Comparison of ENCODE assay signal across 8 cellular contexts in the genomic region with DNA sequence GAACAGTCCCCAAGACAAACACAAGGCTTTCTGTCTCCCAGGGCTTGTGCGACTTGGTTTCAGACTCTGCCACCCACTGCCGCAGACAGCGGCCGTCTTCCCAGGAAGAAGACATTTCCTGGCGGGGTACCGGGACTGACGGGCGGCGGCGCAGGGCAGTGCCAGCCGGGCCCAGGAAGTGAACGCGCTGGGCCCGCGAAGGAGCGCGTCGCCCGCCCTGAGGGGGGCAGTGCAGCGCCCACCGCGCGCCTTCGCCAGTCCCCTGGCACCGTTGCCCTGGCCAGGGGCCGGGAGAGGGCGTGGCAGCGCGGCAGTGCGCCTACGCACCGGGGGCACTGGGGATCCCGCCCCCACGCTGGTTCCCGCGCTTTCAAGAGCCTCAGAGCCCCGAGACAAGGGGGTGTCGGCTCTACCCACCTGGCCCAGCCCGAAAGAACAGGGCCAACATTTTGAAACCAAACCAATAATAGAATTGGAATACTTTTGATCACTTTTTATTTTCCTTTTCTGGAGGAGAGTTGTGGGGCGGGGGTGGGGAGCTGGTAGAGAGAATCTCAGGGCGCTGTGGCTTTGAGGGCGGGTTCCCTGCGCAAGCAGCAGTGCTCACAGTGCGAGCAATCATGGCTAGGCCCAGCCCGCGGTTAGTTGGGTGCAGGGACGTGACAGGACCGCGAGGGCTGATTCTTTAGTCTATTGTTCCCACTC. TPM values are rescaled to one million over a fixed set of nuclear protein-coding genes. Genes with fewer than 3 reads are reported as not detected.
DNase-seq lines count a peak whose midpoint lies in the region; ATAC-seq, FAIRE-seq and TF ChIP-seq lines count a peak whose summit lies in the region.

No MANE protein-coding gene starts in this region.

- H3K79me2 ChIP-seq in K562 (ENCODE audit: control insufficient read depth, insufficient read depth, low read length), result no peaks in the 10 kb centered on the region

- peaks cover 4 to 16% of the 10 kb centered on the region in 2 experiments; a peak in 2 of 5 replicates for H3K27me3 ChIP-seq in K562 (ENCODE audit: control insufficient read depth in 2 of 2, insufficient read depth in 2 of 2, low read length in 2 of 2)

- H4K20me1 ChIP-seq in K562 (replicated peaks; ENCODE audit: control insufficient read depth, insufficient read depth, low read length), result no peaks in the 10 kb centered on the region

- no TSS peak for BruUV-seq in K562 (replicated peaks; lab: Mats Ljungman, UMichigan)

- POLR2A ChIA-PET in A549 (lab: Yijun Ruan, JAX), result interaction anchor here (0.6 to 1.2 kb wide), 4 partner anchors 24 to 62 kb away, joined by 3 to 4 read pairs (median 3); a partner anchor contains a TSS
- POLR2A ChIA-PET in K562 (lab: Yijun Ruan, JAX), result interaction anchor here (0.6 to 0.8 kb wide), 3 partner anchors 31 to 242 kb away, joined by 3 to 4 read pairs (median 3); no protein-coding TSS in a partner anchor

- H3K4me1 ChIP-seq in A549 (peaks cover 10% of the 10 kb centered on the region; the same call in 2 of the 3 replicates), K562 (replicated peaks in 1 of 2; ENCODE audit: control insufficient read depth in 2 of 2, insufficient read depth in 2 of 2, low read length in 2 of 2) (peaks cover 0 to 12% of the 10 kb centered on the region in 2 experiments; a peak in 2 of 5 replicates)

- no peaks in the 10 kb centered on the region for H3K9me1 ChIP-seq in K562 (ENCODE audit: control insufficient read depth, insufficient read depth, low read length)

- intact Hi-C loops in K562 (cut with micrococcal nuclease), result no loop called here

- CTCF ChIA-PET in A549 (lab: Yijun Ruan, JAX), result interaction anchor here (0.8 to 2.6 kb wide), 20 partner anchors 10 to 148 kb away, joined by 3 to 21 read pairs (median 6); a partner anchor contains a TSS
- CTCF ChIA-PET in K562 (lab: Yijun Ruan, JAX; ENCODE audit: low intra/inter-chr PET ratio), result no interaction called here

- H3K4me3 ChIP-seq in A549 (peak overlapping the region; percentile 45), K562 (no peak overlapping the region)

- H3K27ac ChIP-seq in A549 (peak overlapping the region; percentile 78 to 94), K562 (ENCODE audit: extremely low read depth, low read depth, low read length) (no peak overlapping the region)

- TF ChIP-seq EP300 in A549 (IDR thresholded peaks at IDR 0.05) (no peak), K562 (IDR thresholded peaks at IDR 0.05; ENCODE audit: low read length) (no peak)

- in situ Hi-C loops in K562 (cut with MboI), result no loop called here

- FAIRE-seq in A549 (lab: Jason Lieb, UNC) (no peak), K562 (lab: Jason Lieb, UNC) (no peak)

- no peaks in the 10 kb centered on the region for H3K36me3 ChIP-seq in K562 (ENCODE audit: control insufficient read depth, insufficient read depth, low read length)

- TF ChIP-seq CTCF in A549 (IDR thresholded peaks at IDR 0.05), result peak; percentile 51
- TF ChIP-seq CTCF in K562 (IDR thresholded peaks at IDR 0.05 in 2 of 3, conservative IDR thresholded peaks at IDR 0.05 in 1 of 3; ENCODE audit: insufficient read depth in 2 of 3, low read depth in 1 of 3, low read length in 3 of 3), result no peak

- no peak overlapping the region for H2AFZ ChIP-seq in K562 (ENCODE audit: low read depth, low read length)

- H3K4me2 ChIP-seq in A549, result peak overlapping the region; percentile 76
- no peak overlapping the region for H3K4me2 ChIP-seq in K562 (ENCODE audit: insufficient read depth, low read length)

- ATAC-seq in A549 (peak; percentile 98 to 100), GM18867 (IDR thresholded peaks at IDR 0.05; ENCODE audit: unreplicated experiment) (peak; percentile 84), K562 (no peak)

- peak; percentile 61 to 69 for DNase-seq in A549 (ENCODE audit: low read depth in 1 of 2, low spot score in 1 of 2)
- DNase-seq in LoVo (ENCODE audit: low spot score), result peak; percentile 42
- DNase-seq in T-helper 2 cell, result peak; percentile 2 to 77 (median 41)
- DNase-seq in K562 (ENCODE audit: extremely low read depth in 1 of 4, low spot score in 3 of 4), result no peak
- peak; percentile 49 for DNase-seq in iPS-NIHi7 (ENCODE audit: extremely low spot score)
- peak; percentile 5 to 29 for DNase-seq in stimulated activated CD4-positive, alpha-beta T cell treated with anti-CD3 and anti-CD28 coated beads, Interleukin-1b, Interleukin-23, amount 100 ng/mL, for 4 hours (ENCODE audit: low read depth in 2 of 2)
- DNase-seq in SK-N-DZ (ENCODE audit: low spot score), result no peak

- WGBS in A549 (ENCODE audit: missing lambda C conversion rate), result 27% methylated on average over 16 of the region's 49 CpGs
- 27% methylated on average over 22 of the region's 49 CpGs for WGBS in K562 (ENCODE audit: insufficient coverage, low coverage, missing lambda C conversion rate)

- 0 out of 5 replicates have a peak, but pooled peaks of 1 of the 2 experiments have one; percentile 37 for TF ChIP-seq RAD21 in A549 (conservative IDR thresholded peaks at IDR 0.05 in 1 of 2, IDR thresholded peaks at IDR 0.05 in 1 of 2)
- TF ChIP-seq RAD21 in K562 (CRISPR knock-in tag; conservative IDR thresholded peaks at IDR 0.05 in 1 of 2, IDR thresholded peaks at IDR 0.05 in 1 of 2), result no peak

- H3K9me3 ChIP-seq in A549 (no peaks in the 10 kb centered on the region), K562 (replicated peaks; ENCODE audit: control insufficient read depth, insufficient read depth, low read depth, low read length) (no peaks in the 10 kb centered on the region)

- H3K9ac ChIP-seq in K562 (ENCODE audit: insufficient read depth in 1 of 2, low read depth in 2 of 2, low read length in 2 of 2), result no peak overlapping the region

- TF ChIP-seq POLR2A in A549 (IDR thresholded peaks at IDR 0.05; ENCODE audit: low read length) (peak; percentile 42; the same call in 1 of the 2 replicates), K562 (conservative IDR thresholded peaks at IDR 0.05) (no peak)

TF ChIP-seq in A549, 52 proteins besides CTCF, POLR2A, EP300 and RAD21 (continues in another document):
- TF ChIP-seq ESRRA (IDR thresholded peaks at IDR 0.05; ENCODE audit: borderline replicate concordance, low read length), result no peak
- no peak for TF ChIP-seq HOXB13 (CRISPR knock-in tag; IDR thresholded peaks at IDR 0.05; ENCODE audit: low read depth)
- TF ChIP-seq HOXA7 (CRISPR knock-in tag; IDR thresholded peaks at IDR 0.05), result no peak
- no peak for TF ChIP-seq FOSL2 (IDR thresholded peaks at IDR 0.05)
- TF ChIP-seq FOSL2 (CRISPR knock-in tag; IDR thresholded peaks at IDR 0.05), result no peak
- TF ChIP-seq HDAC2 (IDR thresholded peaks at IDR 0.05), result no peak
- no peak for TF ChIP-seq NPAS2 (CRISPR knock-in tag; IDR thresholded peaks at IDR 0.05; ENCODE audit: borderline replicate concordance)
- no peak for TF ChIP-seq GATA3 (IDR thresholded peaks at IDR 0.05; ENCODE audit: borderline replicate concordance)
- no peak for TF ChIP-seq HEYL (CRISPR knock-in tag; IDR thresholded peaks at IDR 0.05)
- TF ChIP-seq CBX8 (IDR thresholded peaks at IDR 0.05), result no peak
- TF ChIP-seq ZNF302 (CRISPR knock-in tag; IDR thresholded peaks at IDR 0.05), result no peak

TF ChIP-seq in K562, 482 proteins besides CTCF, POLR2A, EP300 and RAD21 (continues in another document):
- TF ChIP-seq KLF13 (tag; IDR thresholded peaks at IDR 0.05; ENCODE audit: borderline replicate concordance, low read depth), result no peak

RNA-seq across cellular contexts. Expression of a gene that starts 23.6 kb away (rescaled TPM):
- polyA plus RNA-seq in A549 (2011; rRNA removed) (0.15 and 0.18 TPM in 2 replicates), A549 (2017; fragmentation: RNase III; extraction: RNeasy Plus Mini Kit Qiagen cat#74134 plus additional on column Dnase treatment) (0.74 to 0.77 TPM (median 0.75 TPM) in 3 replicates), K562 (2011; rRNA removed) (not detected in 2 replicates), K562 (2014; fragmentation: Illumina TruSeq; extraction: Trizol) (0.06 TPM in 1 of 2 replicates, not detected in the other), K562 (2014; fragmentation: Nextera tagmentation; extraction: Ambion mirVana) (not detected), K562 (2014; rRNA removed) (0.04 TPM in 1 of 2 replicates, not detected in the other)
- polyA plus RNA-seq in A549 (2012; cell fraction: cytosol; rRNA removed), result 0.70 and 1.0 TPM in 2 replicates
- polyA plus RNA-seq in A549 (2012; cell fraction: nucleus; rRNA removed), result 0.76 and 0.82 TPM in 2 replicates
- 0.10 and 0.21 TPM in 2 replicates for polyA minus RNA-seq in A549 (2011; rRNA and poly(A)+ RNA removed)
- not detected in 2 replicates for total RNA-seq in K562 (2011; cell fraction: chromatin; rRNA removed; ENCODE audit: low replicate concordance)
- not detected in 2 replicates for total RNA-seq in K562 (2011; cell fraction: nucleolus; rRNA removed)
- total RNA-seq in K562 (2011; cell fraction: nucleoplasm; rRNA removed), result not detected in 2 replicates
- total RNA-seq in K562 (2014; rRNA removed) (not detected in 2 replicates), K562 (2014; rRNA removed; fragmentation: Illumina TruSeq; extraction: Trizol) (not detected in 2 replicates), K562 (2015; rRNA removed; fragmentation: Illumina TruSeq; extraction: Trizol) (0.08 TPM in 1 of 2 replicates, not detected in the other), K562 (2021) (0.04 TPM in 1 of 2 replicates, not detected in the other)
- polyA plus RNA-seq in K562 (2011; cell fraction: cytosol; rRNA removed), result 0.03 and 0.04 TPM in 2 replicates
- polyA plus RNA-seq in K562 (2011; cell fraction: nucleus; rRNA removed), result not detected in 2 replicates
- not detected in 2 replicates for polyA plus RNA-seq in K562 (2012)
- not detected in 2 replicates for polyA minus RNA-seq in K562 (2011; rRNA and poly(A)+ RNA removed)
- not detected in 2 replicates for polyA minus RNA-seq in K562 (2011; cell fraction: cytosol; rRNA and poly(A)+ RNA removed)
- polyA minus RNA-seq in K562 (2011; cell fraction: nucleus; rRNA and poly(A)+ RNA removed), result not detected in 2 replicates
- 0.43 and 1.0 TPM in 2 replicates for polyA plus RNA-seq in SK-N-DZ (2014; cell fraction: cytosol; rRNA removed)
- 0.17 and 0.24 TPM in 2 replicates for polyA plus RNA-seq in SK-N-DZ (2014; cell fraction: nucleus; rRNA removed)

Comparison
In these comparisons a context has a peak if more than half of its experiments do, and no peak if none do; other contexts are left out.
1. DNase-seq: peak in A549 (2 of 2), LoVo (single experiment), T-helper 2 cell (5 of 5), iPS-NIHi7 (single experiment) and stimulated activated CD4-positive, alpha-beta T cell treated with anti-CD3 and anti-CD28 coated beads, Interleukin-1b, Interleukin-23, amount 100 ng/mL, for 4 hours (2 of 2); none in K562 (0 of 4) and SK-N-DZ (single experiment).